Comparison of ENCODE assay signal across 1 cellular context in the genomic region with DNA sequence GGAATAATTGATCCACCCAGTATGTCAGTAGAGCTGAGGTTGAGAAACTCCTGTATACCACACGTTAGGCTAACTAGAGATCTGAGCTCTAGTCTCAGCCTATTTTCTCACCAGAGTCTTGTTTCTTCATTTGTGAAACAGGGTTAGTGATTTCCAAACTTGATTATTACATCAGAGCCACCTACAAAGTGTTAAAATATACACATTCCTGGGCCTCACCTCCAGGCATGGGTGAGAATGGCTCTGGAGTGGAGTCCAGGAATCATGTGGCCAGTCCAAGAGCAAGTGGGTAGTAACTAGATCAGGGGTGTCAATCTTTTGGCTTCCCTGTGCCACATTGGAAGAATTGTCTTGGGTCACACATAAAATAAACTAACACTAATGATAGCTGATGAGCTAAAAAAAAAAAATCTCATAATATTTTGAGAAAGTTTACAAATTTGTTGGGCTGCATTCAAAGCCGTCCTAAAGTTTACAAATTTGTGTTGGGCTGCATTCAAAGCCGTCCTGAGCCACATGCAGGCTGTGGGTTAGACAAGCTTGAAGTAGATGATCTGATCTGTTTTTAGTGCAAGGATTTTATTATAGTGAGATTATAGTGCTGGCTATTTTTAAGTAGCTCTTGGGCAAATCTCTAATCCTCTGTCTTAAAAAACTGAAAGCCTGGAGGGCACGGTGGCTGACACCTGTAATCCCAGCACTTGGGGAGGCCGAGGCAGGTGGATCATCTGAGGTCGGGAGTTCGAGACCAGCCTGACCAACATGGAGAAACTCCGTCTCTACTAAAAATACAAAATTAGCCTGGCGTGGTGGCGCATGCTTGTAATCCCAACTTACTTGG.
TF ChIP-seq lines count a peak whose summit lies in the region.

No MANE protein-coding gene starts in this region.

TF ChIP-seq in HEK293, 187 proteins besides CTCF, POLR2A, EP300 and RAD21 (continued from another document):
- no peak for TF ChIP-seq ZSCAN4 (tag by site-specific recombination; IDR thresholded peaks at IDR 0.05)
- no peak for TF ChIP-seq ZNF707 (tag by site-specific recombination; IDR thresholded peaks at IDR 0.05)
- TF ChIP-seq KLF8 (tag by site-specific recombination; IDR thresholded peaks at IDR 0.05): no peak
- TF ChIP-seq HIC1 (tag by site-specific recombination; IDR thresholded peaks at IDR 0.05): no peak
- no peak for TF ChIP-seq ZNF561 (tag by site-specific recombination; IDR thresholded peaks at IDR 0.05; ENCODE audit: borderline replicate concordance)
- no peak for TF ChIP-seq ZSCAN30 (tag by site-specific recombination; IDR thresholded peaks at IDR 0.05)
- peak; percentile 51; the same call in 1 of the 2 replicates for TF ChIP-seq ZBTB17 (tag by site-specific recombination; IDR thresholded peaks at IDR 0.05)
- TF ChIP-seq ZBTB10 (tag by site-specific recombination; IDR thresholded peaks at IDR 0.05): no peak
- TF ChIP-seq IKZF3 (tag by site-specific recombination; IDR thresholded peaks at IDR 0.05): 0 out of 2 replicates have a peak, but pooled peaks have one; percentile 15
- TF ChIP-seq, protein P1, sequence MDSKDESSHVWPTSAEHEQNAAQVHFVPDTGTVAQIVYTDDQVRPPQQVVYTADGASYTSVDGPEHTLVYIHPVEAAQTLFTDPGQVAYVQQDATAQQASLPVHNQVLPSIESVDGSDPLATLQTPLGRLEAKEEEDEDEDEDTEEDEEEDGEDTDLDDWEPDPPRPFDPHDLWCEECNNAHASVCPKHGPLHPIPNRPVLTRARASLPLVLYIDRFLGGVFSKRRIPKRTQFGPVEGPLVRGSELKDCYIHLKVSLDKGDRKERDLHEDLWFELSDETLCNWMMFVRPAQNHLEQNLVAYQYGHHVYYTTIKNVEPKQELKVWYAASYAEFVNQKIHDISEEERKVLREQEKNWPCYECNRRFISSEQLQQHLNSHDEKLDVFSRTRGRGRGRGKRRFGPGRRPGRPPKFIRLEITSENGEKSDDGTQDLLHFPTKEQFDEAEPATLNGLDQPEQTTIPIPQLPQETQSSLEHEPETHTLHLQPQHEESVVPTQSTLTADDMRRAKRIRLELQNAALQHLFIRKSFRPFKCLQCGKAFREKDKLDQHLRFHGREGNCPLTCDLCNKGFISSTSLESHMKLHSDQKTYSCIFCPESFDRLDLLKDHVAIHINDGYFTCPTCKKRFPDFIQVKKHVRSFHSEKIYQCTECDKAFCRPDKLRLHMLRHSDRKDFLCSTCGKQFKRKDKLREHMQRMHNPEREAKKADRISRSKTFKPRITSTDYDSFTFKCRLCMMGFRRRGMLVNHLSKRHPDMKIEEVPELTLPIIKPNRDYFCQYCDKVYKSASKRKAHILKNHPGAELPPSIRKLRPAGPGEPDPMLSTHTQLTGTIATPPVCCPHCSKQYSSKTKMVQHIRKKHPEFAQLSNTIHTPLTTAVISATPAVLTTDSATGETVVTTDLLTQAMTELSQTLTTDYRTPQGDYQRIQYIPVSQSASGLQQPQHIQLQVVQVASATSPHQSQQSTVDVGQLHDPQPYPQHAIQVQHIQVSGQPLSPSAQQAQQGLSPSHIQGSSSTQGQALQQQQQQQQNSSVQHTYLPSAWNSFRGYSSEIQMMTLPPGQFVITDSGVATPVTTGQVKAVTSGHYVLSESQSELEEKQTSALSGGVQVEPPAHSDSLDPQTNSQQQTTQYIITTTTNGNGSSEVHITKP (tag by site-specific recombination; IDR thresholded peaks at IDR 0.05): no peak
- no peak for TF ChIP-seq ZNF311 (tag by site-specific recombination; IDR thresholded peaks at IDR 0.05; ENCODE audit: borderline replicate concordance)
- TF ChIP-seq ZNF670 (tag by site-specific recombination; IDR thresholded peaks at IDR 0.05; ENCODE audit: low read depth): no peak
- TF ChIP-seq, protein P2, sequence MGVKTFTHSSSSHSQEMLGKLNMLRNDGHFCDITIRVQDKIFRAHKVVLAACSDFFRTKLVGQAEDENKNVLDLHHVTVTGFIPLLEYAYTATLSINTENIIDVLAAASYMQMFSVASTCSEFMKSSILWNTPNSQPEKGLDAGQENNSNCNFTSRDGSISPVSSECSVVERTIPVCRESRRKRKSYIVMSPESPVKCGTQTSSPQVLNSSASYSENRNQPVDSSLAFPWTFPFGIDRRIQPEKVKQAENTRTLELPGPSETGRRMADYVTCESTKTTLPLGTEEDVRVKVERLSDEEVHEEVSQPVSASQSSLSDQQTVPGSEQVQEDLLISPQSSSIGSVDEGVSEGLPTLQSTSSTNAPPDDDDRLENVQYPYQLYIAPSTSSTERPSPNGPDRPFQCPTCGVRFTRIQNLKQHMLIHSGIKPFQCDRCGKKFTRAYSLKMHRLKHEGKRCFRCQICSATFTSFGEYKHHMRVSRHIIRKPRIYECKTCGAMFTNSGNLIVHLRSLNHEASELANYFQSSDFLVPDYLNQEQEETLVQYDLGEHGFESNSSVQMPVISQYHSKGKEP (tag by site-specific recombination; IDR thresholded peaks at IDR 0.05): no peak
